11 cellular contexts compared by ENCODE assay signal in genomic region chr14:49966304-49966809, GRCh38.
A peak's percentile ranks its signal among the peaks of the same experiment; 100 is the strongest.
DNase-seq lines count a peak whose midpoint lies in the region; ATAC-seq and TF ChIP-seq lines count a peak whose summit lies in the region.
"Had no signal": no experiment of that assay in that cellular context is flagged by ENCODE, and none has a peak within 500 bp of the region (broad histone marks: within the 10 kb centered on the region; RNA-seq: fewer than 3 reads in every experiment).

No MANE protein-coding gene starts in this region.

- H3K4me1 ChIP-seq in body of pancreas = peaks cover 28% of the 10 kb centered on the region
- peaks cover 14% of the 10 kb centered on the region for H3K4me1 ChIP-seq in smooth muscle cell (ENCODE audit: low read depth)

- no peaks in the 10 kb centered on the region for H4K20me1 ChIP-seq in smooth muscle cell (ENCODE audit: low read depth)

- no peaks in the 10 kb centered on the region for H3K79me2 ChIP-seq in smooth muscle cell (ENCODE audit: low read depth)

- ATAC-seq in body of pancreas (peak; percentile 92), left lobe of liver (peak; percentile 91), GM19023 (IDR thresholded peaks at IDR 0.05; ENCODE audit: unreplicated experiment) (no peak), HG03025 (IDR thresholded peaks at IDR 0.05; ENCODE audit: low FRiP score, unreplicated experiment) (no peak)

- no peaks in the 10 kb centered on the region for H3K36me3 ChIP-seq in body of pancreas (replicated peaks in 1 of 2; ENCODE audit: insufficient read depth in 1 of 2, low read depth in 2 of 2)
- H3K36me3 ChIP-seq in smooth muscle cell (ENCODE audit: low read depth) = no peaks in the 10 kb centered on the region

- H2AFZ ChIP-seq in smooth muscle cell (ENCODE audit: low read depth) = peak overlapping the region; percentile 58

- WGBS in body of pancreas, 2 donors = 22 to 25% methylated on average over 3 to 4 of the region's 4 CpGs
- 42% methylated on average over 4 of the region's 4 CpGs for WGBS in smooth muscle cell (ENCODE audit: low lambda C conversion rate)

- H3K4me3 ChIP-seq in body of pancreas (no peak overlapping the region), smooth muscle cell (no peak overlapping the region)

- intact Hi-C loops in body of pancreas (cut with DNase I) = no loop called here

- H3K4me2 ChIP-seq in smooth muscle cell = peak overlapping the region; percentile 40

- DNase-seq in HuH-7 (ENCODE audit: low spot score) = peak; percentile 54
- peak; percentile 53 to 68 (median 67) for DNase-seq in body of pancreas
- DNase-seq in left lobe of liver (ENCODE audit: low spot score) = peak; percentile 76
- no peak for DNase-seq in smooth muscle cell (lab: John Stamatoyannopoulos, UW; ENCODE audit: unreplicated experiment)
- no peak for DNase-seq in NCI-H446 (lab: John Stamatoyannopoulos, UW)
- no peak for DNase-seq in NK-92 (lab: John Stamatoyannopoulos, UW; ENCODE audit: unreplicated experiment)
- DNase-seq: DND-41, NCI-H510A treated with DMSO at 0.1 percent for 48 hours, nucleus accumbens had no signal

- H3F3A ChIP-seq in smooth muscle cell (ENCODE audit: low read depth) = peaks cover 14% of the 10 kb centered on the region

- H3K9me3 ChIP-seq in body of pancreas = no peaks in the 10 kb centered on the region
- no peaks in the 10 kb centered on the region for H3K9me3 ChIP-seq in smooth muscle cell (replicated peaks; ENCODE audit: low read depth)

- H3K27ac ChIP-seq in body of pancreas (peak overlapping the region; percentile 39 to 74 (median 72)), smooth muscle cell (ENCODE audit: low read depth) (peak overlapping the region; percentile 41)

- TF ChIP-seq POLR2A in body of pancreas (IDR thresholded peaks at IDR 0.05) = no peak

- no peaks in the 10 kb centered on the region for H3K27me3 ChIP-seq in body of pancreas
- no peaks in the 10 kb centered on the region for H3K27me3 ChIP-seq in smooth muscle cell (ENCODE audit: low read depth)

- TF ChIP-seq CTCF in body of pancreas (IDR thresholded peaks at IDR 0.05) (peak in 1 of 7 experiments; percentile 20), smooth muscle cell (IDR thresholded peaks at IDR 0.05; ENCODE audit: borderline replicate concordance, insufficient read depth, poor library complexity, severe bottlenecking) (no peak)

- no peak overlapping the region for H3K9ac ChIP-seq in smooth muscle cell (ENCODE audit: low read depth)

Comparison
In these comparisons a context has a peak if more than half of its experiments do, and no peak if none do; other contexts are left out.
1. DNase-seq: peak in HuH-7 (single experiment), body of pancreas (4 of 4) and left lobe of liver (single experiment); none in smooth muscle cell (single experiment), NCI-H446 (0 of 2) and NK-92 (single experiment).
2. ATAC-seq: peak in body of pancreas (single experiment) and left lobe of liver (single experiment); none in GM19023 (single experiment) and HG03025 (single experiment).